Comparison of ENCODE assay signal across 8 cellular contexts in genomic region chr12:93441617-93442410, GRCh38. TPM values are rescaled to one million over a fixed set of nuclear protein-coding genes. Genes with fewer than 3 reads are reported as not detected.
DNase-seq lines count a peak whose midpoint lies in the region; ATAC-seq and TF ChIP-seq lines count a peak whose summit lies in the region.

Gene UBE2N, minus strand, starts transcription at chr12:93441947. Its CDS starts 63 bp downstream, at chr12:93441884.

- H3F3A ChIP-seq in smooth muscle cell (ENCODE audit: low read depth): no peaks in the 10 kb centered on the region

- H3K27me3 ChIP-seq in smooth muscle cell (ENCODE audit: low read depth): no peaks in the 10 kb centered on the region

- no peaks in the 10 kb centered on the region for H3K9me3 Mint-ChIP-seq in activated B cell treated with CpG ODN at 0.5 μM for 24 hours

- H3K27ac ChIP-seq in smooth muscle cell (ENCODE audit: low read depth): peak within 1 kb of the TSS; percentile 93

- H3K79me2 ChIP-seq in smooth muscle cell (ENCODE audit: low read depth): peaks cover 48% of the 10 kb centered on the region

- H3K4me3 Mint-ChIP-seq in activated B cell treated with CpG ODN at 0.5 μM for 24 hours: peak within 1 kb of the TSS; percentile 96

- CTCF ChIA-PET in activated B cell treated with CpG ODN at 0.5 μM for 24 hours (lab: Charles Lee): interaction anchor here (1.0 to 1.1 kb wide), 4 partner anchors 17 to 659 kb away, joined by 3 to 5 read pairs (median 4); no protein-coding TSS in a partner anchor

- under 1% methylated on average over 76 of the region's 105 CpGs for WGBS in smooth muscle cell (ENCODE audit: low lambda C conversion rate)

- H3K36me3 Mint-ChIP-seq in activated B cell treated with CpG ODN at 0.5 μM for 24 hours (ENCODE audit: low read depth): peaks cover 8% of the 10 kb centered on the region

- H3K4me1 Mint-ChIP-seq in activated B cell treated with CpG ODN at 0.5 μM for 24 hours: peaks cover 56% of the 10 kb centered on the region

- no peaks in the 10 kb centered on the region for H3K9me3 ChIP-seq in smooth muscle cell (replicated peaks; ENCODE audit: low read depth)

- no peaks in the 10 kb centered on the region for H3K27me3 Mint-ChIP-seq in activated B cell treated with CpG ODN at 0.5 μM for 24 hours

- ATAC-seq in GM19023 (IDR thresholded peaks at IDR 0.05; ENCODE audit: unreplicated experiment) (peak; percentile 78), HG03196 (IDR thresholded peaks at IDR 0.05; ENCODE audit: unreplicated experiment) (peak; percentile 76), activated B cell treated with CpG ODN at 0.5 μM for 24 hours (ENCODE audit: low read depth) (peak; percentile 84)

- H3K4me2 ChIP-seq in smooth muscle cell: peak within 1 kb of the TSS; percentile 98

- H3K4me1 ChIP-seq in smooth muscle cell (ENCODE audit: low read depth): peaks cover 28% of the 10 kb centered on the region

- peaks cover 47% of the 10 kb centered on the region for H4K20me1 ChIP-seq in smooth muscle cell (ENCODE audit: low read depth)

- DNase-seq in AG09309 (ENCODE audit: low read depth) (peak; percentile 59), NCI-H345 (lab: John Stamatoyannopoulos, UW) (peak; percentile 97), activated B cell treated with CpG ODN at 0.5 μM for 24 hours (peak; percentile 99), cardiac fibroblast (ENCODE audit: low read depth in 2 of 2) (peak; percentile 93 to 97), iPS-NIHi7 (ENCODE audit: extremely low spot score) (peak; percentile 95), smooth muscle cell (lab: John Stamatoyannopoulos, UW; ENCODE audit: unreplicated experiment) (peak; percentile 93)

- H3K27ac Mint-ChIP-seq in activated B cell treated with CpG ODN at 0.5 μM for 24 hours: peak within 1 kb of the TSS; percentile 96

- H3K4me3 ChIP-seq in AG09309 (ENCODE audit: control insufficient read depth, low read depth, low read length) (peak within 1 kb of the TSS; percentile 69), cardiac fibroblast (replicated peaks in 1 of 2; ENCODE audit: low read depth in 2 of 2, low read length in 2 of 2) (peak within 1 kb of the TSS; percentile 68 to 76), smooth muscle cell (peak within 1 kb of the TSS; percentile 99)

- intact Hi-C loops in activated B cell treated with CpG ODN at 0.5 μM for 24 hours (cut with micrococcal nuclease): loop anchor here (1.0 to 10.0 kb wide), 9 partner anchors 16 to 1775 kb away; partner anchors contain the start of genes BTG1, CRADD, EEA1 and FGD6

- peak within 1 kb of the TSS; percentile 98 for H3K9ac ChIP-seq in smooth muscle cell (ENCODE audit: low read depth)

- peak within 1 kb of the TSS; percentile 89 for H2AFZ ChIP-seq in smooth muscle cell (ENCODE audit: low read depth)

- TF ChIP-seq CTCF in AG09309 (IDR thresholded peaks at IDR 0.05; ENCODE audit: control insufficient read depth, insufficient read depth, low read depth, low read length, missing control alignments) (no peak), activated B cell treated with CpG ODN at 0.5 μM for 24 hours (IDR thresholded peaks at IDR 0.05) (no peak), cardiac fibroblast (IDR thresholded peaks at IDR 0.05; ENCODE audit: low read depth, low read length) (no peak), smooth muscle cell (IDR thresholded peaks at IDR 0.05; ENCODE audit: borderline replicate concordance, insufficient read depth, poor library complexity, severe bottlenecking) (no peak)

- H3K36me3 ChIP-seq in smooth muscle cell (ENCODE audit: low read depth): no peaks in the 10 kb centered on the region

- POLR2A ChIA-PET in activated B cell treated with CpG ODN at 0.5 μM for 24 hours (lab: Charles Lee): interaction anchor here (0.5 to 3.2 kb wide), 9 partner anchors 11 to 1328 kb away, joined by 3 to 32 read pairs (median 4); partner anchors contain the start of genes CRADD, EEA1 and MRPL42

RNA-seq across cellular contexts. Expression of gene UBE2N, which starts in this region (rescaled TPM):
- total RNA-seq in activated B cell treated with CpG ODN at 0.5 μM for 24 hours (152 and 163 TPM in 2 replicates), smooth muscle cell (61.3 and 69.3 TPM in 2 replicates)
- polyA plus RNA-seq in smooth muscle cell: 104 and 111 TPM in 2 replicates

Comparison
In these comparisons a context has a peak if more than half of its experiments do, and no peak if none do; other contexts are left out.
1. Peak in every context shown above with its lines: DNase-seq, ATAC-seq, H3K4me3 ChIP-seq and H3K27ac ChIP-seq.